In genomic region chr22:39503590-39503989, GRCh38 we compare ENCODE assay signal across 8 cellular contexts. TPM values are rescaled to one million over a fixed set of nuclear protein-coding genes. Genes with fewer than 3 reads are reported as not detected.
DNase-seq lines count a peak whose midpoint lies in the region; ATAC-seq and TF ChIP-seq lines count a peak whose summit lies in the region.

No MANE protein-coding gene starts in this region.

- intact Hi-C loops in activated CD4-positive, alpha-beta T cell treated with anti-CD3 and anti-CD28 coated beads for 36 hours (cut with DNase I, micrococcal nuclease): loop anchor here (2.0 to 5.0 kb wide), 3 partner anchors 15 to 931 kb away; partner anchors contain the start of genes CBX7 (in 1 of the 2) and DMC1 (in 1 of the 2)

- peak overlapping the region; percentile 92 for H3K4me2 ChIP-seq in SU-DHL-6 (ENCODE audit: low read depth, low read length, poor library complexity, severe bottlenecking)

- no peaks in the 10 kb centered on the region for H3K27me3 ChIP-seq in SU-DHL-6 (ENCODE audit: low read length)

- H3K36me3 Mint-ChIP-seq in activated CD4-positive, alpha-beta T cell treated with anti-CD3 and anti-CD28 coated beads for 36 hours (ENCODE audit: low read depth): peaks cover 39% of the 10 kb centered on the region

- peak overlapping the region; percentile 28; the same call in 1 of the 2 replicates for H3K27ac ChIP-seq in SU-DHL-6 (ENCODE audit: low read depth, low read length)

- 0 out of 2 replicates have a peak, but pooled peaks cover 4% of the 10 kb centered on the region for H3K36me3 ChIP-seq in SU-DHL-6 (ENCODE audit: low read length)

- H3K4me3 ChIP-seq in SU-DHL-6 (ENCODE audit: insufficient read depth, low read length, poor library complexity, severe bottlenecking): peak overlapping the region; percentile 93
- H3K4me3 ChIP-seq in fibroblast of pulmonary artery (replicated peaks; ENCODE audit: low read depth, low read length): peak overlapping the region; percentile 84

- H3K9ac ChIP-seq in SU-DHL-6 (ENCODE audit: low read length): peak overlapping the region; percentile 93

- peaks cover 55% of the 10 kb centered on the region for H3K79me2 ChIP-seq in SU-DHL-6 (ENCODE audit: insufficient read depth, low read length)

- H3K4me3 Mint-ChIP-seq in activated CD4-positive, alpha-beta T cell treated with anti-CD3 and anti-CD28 coated beads for 36 hours: peak overlapping the region; percentile 76
- H3K4me3 Mint-ChIP-seq in stimulated activated naive CD8-positive, alpha-beta T cell treated with anti-CD3 and anti-CD28 coated beads, Interleukin-15, amount 100 ng/mL, for 72 hours: peak overlapping the region; percentile 92 to 94

- no peaks in the 10 kb centered on the region for H4K20me1 ChIP-seq in SU-DHL-6 (ENCODE audit: low read depth, low read length)

- H3K9me2 ChIP-seq in SU-DHL-6 (replicated peaks; ENCODE audit: insufficient read depth, low read length): no peaks in the 10 kb centered on the region

- POLR2A ChIA-PET in activated CD4-positive, alpha-beta T cell treated with anti-CD3 and anti-CD28 coated beads for 36 hours (lab: Charles Lee): interaction anchor here (2.0 kb wide), 1 partner anchor 17 kb away, joined by 25 read pairs; the partner anchor contains the start of gene ATF4

- ATAC-seq in activated CD4-positive, alpha-beta T cell treated with anti-CD3 and anti-CD28 coated beads for 36 hours: no peak
- ATAC-seq in stimulated activated naive CD8-positive, alpha-beta T cell treated with anti-CD3 and anti-CD28 coated beads, Interleukin-15, amount 100 ng/mL, for 72 hours: no peak
- ATAC-seq in GM19328 (IDR thresholded peaks at IDR 0.05; ENCODE audit: unreplicated experiment): no peak

- CTCF ChIA-PET in activated CD4-positive, alpha-beta T cell treated with anti-CD3 and anti-CD28 coated beads for 36 hours (lab: Charles Lee): interaction anchor here (1.3 to 2.7 kb wide), 4 partner anchors 10 to 25 kb away, joined by 6 to 10 read pairs (median 8); no protein-coding TSS in a partner anchor

- TF ChIP-seq CTCF in SU-DHL-6 (IDR thresholded peaks at IDR 0.05; ENCODE audit: insufficient read depth, low read length, poor library complexity, severe bottlenecking): no peak
- no peak for TF ChIP-seq CTCF in fibroblast of pulmonary artery (IDR thresholded peaks at IDR 0.05; ENCODE audit: low read length, missing control alignments)

- no peaks in the 10 kb centered on the region for H3F3A ChIP-seq in SU-DHL-6 (ENCODE audit: insufficient read depth)

- no peak overlapping the region for H2AFZ ChIP-seq in SU-DHL-6 (ENCODE audit: low read depth, low read length, severe bottlenecking)

- no peak for DNase-seq in activated CD4-positive, alpha-beta T cell treated with anti-CD3 and anti-CD28 coated beads for 36 hours
- DNase-seq in activated CD4-positive, alpha-beta T cell treated with anti-CD3 and anti-CD28 coated beads for 48 hours: no peak
- DNase-seq in fibroblast of pulmonary artery (ENCODE audit: low read depth): no peak
- DNase-seq in stimulated activated naive CD8-positive, alpha-beta T cell treated with anti-CD3 and anti-CD28 coated beads, Interleukin-15, amount 100 ng/mL, for 72 hours: no peak
- no peak for DNase-seq in cerebellar cortex (ENCODE audit: low spot score)
- DNase-seq in iPS-NIHi11 (ENCODE audit: low spot score): no peak

- H3K27ac Mint-ChIP-seq in activated CD4-positive, alpha-beta T cell treated with anti-CD3 and anti-CD28 coated beads for 36 hours: peak overlapping the region; percentile 84
- H3K27ac Mint-ChIP-seq in stimulated activated naive CD8-positive, alpha-beta T cell treated with anti-CD3 and anti-CD28 coated beads, Interleukin-15, amount 100 ng/mL, for 72 hours: peak overlapping the region; percentile 79 to 89

- no peaks in the 10 kb centered on the region for H3K9me3 Mint-ChIP-seq in activated CD4-positive, alpha-beta T cell treated with anti-CD3 and anti-CD28 coated beads for 36 hours (ENCODE audit: low read depth)
- no peaks in the 10 kb centered on the region for H3K9me3 Mint-ChIP-seq in stimulated activated naive CD8-positive, alpha-beta T cell treated with anti-CD3 and anti-CD28 coated beads, Interleukin-15, amount 100 ng/mL, for 72 hours

- no peaks in the 10 kb centered on the region for H3K27me3 Mint-ChIP-seq in activated CD4-positive, alpha-beta T cell treated with anti-CD3 and anti-CD28 coated beads for 36 hours
- no peaks in the 10 kb centered on the region for H3K27me3 Mint-ChIP-seq in stimulated activated naive CD8-positive, alpha-beta T cell treated with anti-CD3 and anti-CD28 coated beads, Interleukin-15, amount 100 ng/mL, for 72 hours

- no peaks in the 10 kb centered on the region for H3K9me3 ChIP-seq in SU-DHL-6 (ENCODE audit: insufficient read depth, low read length)

- peaks cover 35% of the 10 kb centered on the region for H3K4me1 Mint-ChIP-seq in activated CD4-positive, alpha-beta T cell treated with anti-CD3 and anti-CD28 coated beads for 36 hours
- H3K4me1 Mint-ChIP-seq in stimulated activated naive CD8-positive, alpha-beta T cell treated with anti-CD3 and anti-CD28 coated beads, Interleukin-15, amount 100 ng/mL, for 72 hours: peaks cover 56% of the 10 kb centered on the region

RNA-seq across cellular contexts. Expression of gene MIEF1, which starts 1.5 kb away (rescaled TPM):
- 10 to 100 TPM; 43.2 to 44.9 TPM for total RNA-seq in activated CD4-positive, alpha-beta T cell treated with anti-CD3 and anti-CD28 coated beads for 36 hours

RNA-seq across cellular contexts. Expression of gene ATF4, which starts 16.8 kb away (rescaled TPM):
- total RNA-seq in activated CD4-positive, alpha-beta T cell treated with anti-CD3 and anti-CD28 coated beads for 36 hours: 100 to 1,000 TPM; 580 to 680 TPM

RNA-seq across cellular contexts. Expression of gene RPS19BP1, which starts 29.0 kb away (rescaled TPM):
- total RNA-seq in activated CD4-positive, alpha-beta T cell treated with anti-CD3 and anti-CD28 coated beads for 36 hours: 10 to 100 TPM; 42.8 to 68.8 TPM

RNA-seq across cellular contexts. Expression of gene MGAT3, which starts 46.8 kb away (rescaled TPM):
- under 1 TPM; 0.18 to 0.23 TPM for total RNA-seq in activated CD4-positive, alpha-beta T cell treated with anti-CD3 and anti-CD28 coated beads for 36 hours
